1 cellular context compared by ENCODE assay signal in genomic region chr12:40688085-40688725, GRCh38.
TF ChIP-seq lines count a peak whose summit lies in the region.

No MANE protein-coding gene starts in this region.

TF ChIP-seq in GM23338, 12 proteins besides CTCF, POLR2A, EP300 and RAD21 (continued from another document):
- TF ChIP-seq POLR2AphosphoS5 (IDR thresholded peaks at IDR 0.05; ENCODE audit: low read depth) = no peak
- no peak for TF ChIP-seq ZNF331 (CRISPR knock-in tag; IDR thresholded peaks at IDR 0.05; ENCODE audit: low read depth)
- TF ChIP-seq, protein P1, sequence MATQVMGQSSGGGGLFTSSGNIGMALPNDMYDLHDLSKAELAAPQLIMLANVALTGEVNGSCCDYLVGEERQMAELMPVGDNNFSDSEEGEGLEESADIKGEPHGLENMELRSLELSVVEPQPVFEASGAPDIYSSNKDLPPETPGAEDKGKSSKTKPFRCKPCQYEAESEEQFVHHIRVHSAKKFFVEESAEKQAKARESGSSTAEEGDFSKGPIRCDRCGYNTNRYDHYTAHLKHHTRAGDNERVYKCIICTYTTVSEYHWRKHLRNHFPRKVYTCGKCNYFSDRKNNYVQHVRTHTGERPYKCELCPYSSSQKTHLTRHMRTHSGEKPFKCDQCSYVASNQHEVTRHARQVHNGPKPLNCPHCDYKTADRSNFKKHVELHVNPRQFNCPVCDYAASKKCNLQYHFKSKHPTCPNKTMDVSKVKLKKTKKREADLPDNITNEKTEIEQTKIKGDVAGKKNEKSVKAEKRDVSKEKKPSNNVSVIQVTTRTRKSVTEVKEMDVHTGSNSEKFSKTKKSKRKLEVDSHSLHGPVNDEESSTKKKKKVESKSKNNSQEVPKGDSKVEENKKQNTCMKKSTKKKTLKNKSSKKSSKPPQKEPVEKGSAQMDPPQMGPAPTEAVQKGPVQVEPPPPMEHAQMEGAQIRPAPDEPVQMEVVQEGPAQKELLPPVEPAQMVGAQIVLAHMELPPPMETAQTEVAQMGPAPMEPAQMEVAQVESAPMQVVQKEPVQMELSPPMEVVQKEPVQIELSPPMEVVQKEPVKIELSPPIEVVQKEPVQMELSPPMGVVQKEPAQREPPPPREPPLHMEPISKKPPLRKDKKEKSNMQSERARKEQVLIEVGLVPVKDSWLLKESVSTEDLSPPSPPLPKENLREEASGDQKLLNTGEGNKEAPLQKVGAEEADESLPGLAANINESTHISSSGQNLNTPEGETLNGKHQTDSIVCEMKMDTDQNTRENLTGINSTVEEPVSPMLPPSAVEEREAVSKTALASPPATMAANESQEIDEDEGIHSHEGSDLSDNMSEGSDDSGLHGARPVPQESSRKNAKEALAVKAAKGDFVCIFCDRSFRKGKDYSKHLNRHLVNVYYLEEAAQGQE (IDR thresholded peaks at IDR 0.05; ENCODE audit: unreplicated experiment) = no peak
TF ChIP-seq in GM23338: peak in this region for 0.
